ENCODE assay signal across 8 cellular contexts in genomic region chr7:149799397-149800168, GRCh38. TPM values are rescaled to one million over a fixed set of nuclear protein-coding genes. Genes with fewer than 3 reads are reported as not detected.
DNase-seq lines count a peak whose midpoint lies in the region; ATAC-seq and TF ChIP-seq lines count a peak whose summit lies in the region.

No MANE protein-coding gene starts in this region.

- intact Hi-C loops in PC-9 (cut with micrococcal nuclease; ENCODE audit: unreplicated experiment): no loop called here

- peak; percentile 56 for TF ChIP-seq CTCF in PC-9 (conservative IDR thresholded peaks at IDR 0.05)

- no peak overlapping the region for H2AFZ ChIP-seq in PC-9

- no peaks in the 10 kb centered on the region for H3K4me1 Mint-ChIP-seq in activated naive CD8-positive, alpha-beta T cell treated with anti-CD3 and anti-CD28 coated beads, Interleukin-2, amount 10 ng/mL, durations not matched to agents 7 days and 5 days
- peaks cover 0 to 2% (median 0%) of the 10 kb centered on the region in 4 donors for H3K4me1 Mint-ChIP-seq in naive thymus-derived CD8-positive, alpha-beta T cell

- no peaks in the 10 kb centered on the region for H3K27me3 Mint-ChIP-seq in activated naive CD8-positive, alpha-beta T cell treated with anti-CD3 and anti-CD28 coated beads, Interleukin-2, amount 10 ng/mL, durations not matched to agents 7 days and 5 days
- no peaks in the 10 kb centered on the region for H3K27me3 Mint-ChIP-seq in naive thymus-derived CD8-positive, alpha-beta T cell

- no peaks in the 10 kb centered on the region for H3K9me3 ChIP-seq in PC-9 (ENCODE audit: insufficient read depth, low read depth)

- no peaks in the 10 kb centered on the region for H3K36me3 Mint-ChIP-seq in activated naive CD8-positive, alpha-beta T cell treated with anti-CD3 and anti-CD28 coated beads, Interleukin-2, amount 10 ng/mL, durations not matched to agents 7 days and 5 days
- H3K36me3 Mint-ChIP-seq in naive thymus-derived CD8-positive, alpha-beta T cell: no peaks in the 10 kb centered on the region

- no peaks in the 10 kb centered on the region for H3K79me2 ChIP-seq in PC-9 (ENCODE audit: low read depth)

- no peaks in the 10 kb centered on the region for H4K20me1 ChIP-seq in PC-9 (ENCODE audit: insufficient read depth)

- no peak overlapping the region for H3K27ac ChIP-seq in PC-9

- H3K4me1 ChIP-seq in PC-9 (replicated peaks; ENCODE audit: insufficient read depth): no peaks in the 10 kb centered on the region

- H3K4me3 ChIP-seq in PC-9: no peak overlapping the region

- no peak overlapping the region for H3K27ac Mint-ChIP-seq in activated naive CD8-positive, alpha-beta T cell treated with anti-CD3 and anti-CD28 coated beads, Interleukin-2, amount 10 ng/mL, durations not matched to agents 7 days and 5 days
- H3K27ac Mint-ChIP-seq in naive thymus-derived CD8-positive, alpha-beta T cell: peak overlapping the region in 2 of 10 donors; percentile 37 to 74

- H3K36me3 ChIP-seq in PC-9 (ENCODE audit: low read depth): no peaks in the 10 kb centered on the region

- peaks cover 2% of the 10 kb centered on the region; the same call in 1 of the 2 replicates for H3F3A ChIP-seq in PC-9 (ENCODE audit: insufficient read depth, low read depth)

- H3K4me2 ChIP-seq in PC-9: no peak overlapping the region

- H3K9me2 ChIP-seq in PC-9 (ENCODE audit: insufficient read depth): no peaks in the 10 kb centered on the region

- peak; percentile 53 for ATAC-seq in activated naive CD8-positive, alpha-beta T cell treated with anti-CD3 and anti-CD28 coated beads, Interleukin-2, amount 10 ng/mL, durations not matched to agents 7 days and 5 days (ENCODE audit: low read depth)
- peak; percentile 77 to 88 for ATAC-seq in naive thymus-derived CD8-positive, alpha-beta T cell
- no peak for ATAC-seq in GM21717 (IDR thresholded peaks at IDR 0.05; ENCODE audit: unreplicated experiment)
- no peak for ATAC-seq in GM21360 (IDR thresholded peaks at IDR 0.05; ENCODE audit: unreplicated experiment)

- H3K4me3 Mint-ChIP-seq in activated naive CD8-positive, alpha-beta T cell treated with anti-CD3 and anti-CD28 coated beads, Interleukin-2, amount 10 ng/mL, durations not matched to agents 7 days and 5 days: no peak overlapping the region
- no peak overlapping the region for H3K4me3 Mint-ChIP-seq in naive thymus-derived CD8-positive, alpha-beta T cell

- POLR2A ChIA-PET in PC-9 (lab: Charles Lee; ENCODE audit: unreplicated experiment): no interaction called here
- POLR2A ChIA-PET in activated naive CD8-positive, alpha-beta T cell treated with anti-CD3 and anti-CD28 coated beads, Interleukin-2, amount 10 ng/mL, durations not matched to agents 7 days and 5 days (lab: Charles Lee): interaction anchor here (1.5 kb wide), 1 partner anchor 66 kb away, joined by 4 read pairs; no protein-coding TSS in a partner anchor
- POLR2A ChIA-PET in naive thymus-derived CD8-positive, alpha-beta T cell (lab: Charles Lee): no interaction called here

- no peaks in the 10 kb centered on the region for H3K9me3 Mint-ChIP-seq in activated naive CD8-positive, alpha-beta T cell treated with anti-CD3 and anti-CD28 coated beads, Interleukin-2, amount 10 ng/mL, durations not matched to agents 7 days and 5 days
- no peaks in the 10 kb centered on the region for H3K9me3 Mint-ChIP-seq in naive thymus-derived CD8-positive, alpha-beta T cell

- DNase-seq in NCI-H1694 treated with DMSO at 0.1 percent for 48 hours (lab: John Stamatoyannopoulos, UW) (peak; percentile 9), NCI-H1694 (lab: John Stamatoyannopoulos, UW) (no peak), PC-9 (no peak), NCI-H128 (lab: John Stamatoyannopoulos, UW; ENCODE audit: unreplicated experiment) (no peak)
- DNase-seq in activated naive CD8-positive, alpha-beta T cell treated with anti-CD3 and anti-CD28 coated beads, Interleukin-2, amount 10 ng/mL, durations not matched to agents 7 days and 5 days: peak; percentile 67
- peak; percentile 40 to 85 (median 64) for DNase-seq in naive thymus-derived CD8-positive, alpha-beta T cell

- CTCF ChIA-PET in PC-9 (lab: Charles Lee): no interaction called here

- no TSS peak for BruUV-seq in PC-9 (replicated peaks; lab: Mats Ljungman, UMichigan)

- H3K27me3 ChIP-seq in PC-9 (ENCODE audit: insufficient read depth, low read depth): peaks cover 51% of the 10 kb centered on the region

RNA-seq across cellular contexts. Expression of gene ZNF467, which starts 26.2 kb away (rescaled TPM):
- total RNA-seq in PC-9 (2021): 6.6 and 10.3 TPM in 2 replicates
- total RNA-seq in activated naive CD8-positive, alpha-beta T cell treated with anti-CD3 and anti-CD28 coated beads, Interleukin-2, amount 10 ng/mL, durations not matched to agents 7 days and 5 days: 1 to 10 TPM in 1 of 2 experiments, under 1 TPM in 1; 0.83 to 1.0 TPM
- total RNA-seq in naive thymus-derived CD8-positive, alpha-beta T cell: 1 to 10 TPM in 1 of 2 experiments, under 1 TPM in 1; 0.88 to 2.0 TPM
- 1 to 10 TPM; 2.4 to 4.8 (median 4.4) TPM for polyA plus RNA-seq in naive thymus-derived CD8-positive, alpha-beta T cell

RNA-seq across cellular contexts. Expression of gene ZNF862, which starts 38.6 kb away (rescaled TPM):
- total RNA-seq in PC-9 (2021): 42.4 and 43.6 TPM in 2 replicates
- 10 to 100 TPM; 44.1 to 45.6 TPM for total RNA-seq in activated naive CD8-positive, alpha-beta T cell treated with anti-CD3 and anti-CD28 coated beads, Interleukin-2, amount 10 ng/mL, durations not matched to agents 7 days and 5 days
- 10 to 100 TPM; 82.9 to 88.4 TPM for total RNA-seq in naive thymus-derived CD8-positive, alpha-beta T cell
- polyA plus RNA-seq in naive thymus-derived CD8-positive, alpha-beta T cell: 10 to 100 TPM in 1 of 3 donors, 1 to 10 TPM in 2; 6.1 to 10.6 (median 9.6) TPM

Comparison
In these comparisons a context has a peak if more than half of its experiments do, and no peak if none do; other contexts are left out.
1. DNase-seq: peak in NCI-H1694 treated with DMSO at 0.1 percent for 48 hours (single experiment), activated naive CD8-positive, alpha-beta T cell treated with anti-CD3 and anti-CD28 coated beads, Interleukin-2, amount 10 ng/mL, durations not matched to agents 7 days and 5 days (single experiment) and naive thymus-derived CD8-positive, alpha-beta T cell (10 of 10); none in NCI-H1694 (single experiment), PC-9 (0 of 2) and NCI-H128 (single experiment).
2. ATAC-seq: peak in activated naive CD8-positive, alpha-beta T cell treated with anti-CD3 and anti-CD28 coated beads, Interleukin-2, amount 10 ng/mL, durations not matched to agents 7 days and 5 days (single experiment) and naive thymus-derived CD8-positive, alpha-beta T cell (2 of 2); none in GM21717 (single experiment) and GM21360 (single experiment).